8 cellular contexts compared by ENCODE assay signal in genomic region chr5:72452515-72453259, GRCh38. TPM values are rescaled to one million over a fixed set of nuclear protein-coding genes. Genes with fewer than 3 reads are reported as not detected.
DNase-seq lines count a peak whose midpoint lies in the region; ATAC-seq and TF ChIP-seq lines count a peak whose summit lies in the region.

No MANE protein-coding gene starts in this region.

- in situ Hi-C loops in astrocyte of the cerebellum (cut with HindIII; ENCODE audit: low sequenced_read_pairs): no loop called here

- intact Hi-C loops in HCT116 (cut with micrococcal nuclease): no loop called here

- H3K4me1 ChIP-seq in HCT116 (ENCODE audit: control insufficient read depth in 1 of 2, insufficient read depth in 2 of 2, low read length in 2 of 2) (peaks cover 13 to 17% of the 10 kb centered on the region in 2 experiments), stomach smooth muscle (ENCODE audit: control insufficient read depth, insufficient read depth, low read length) (peaks cover 23% of the 10 kb centered on the region)

- H3K9me2 ChIP-seq in HCT116 (ENCODE audit: insufficient read depth): no peaks in the 10 kb centered on the region

- peak overlapping the region; percentile 86 for H2AFZ ChIP-seq in HCT116 (ENCODE audit: low read depth, low read length, poor library complexity, severe bottlenecking)

- RAD21 ChIA-PET in HCT116 (lab: Charles Lee; ENCODE audit: low non-redundant PET in 1 of 2, low total read pairs in 2 of 2, uncharacterized antibody in 2 of 2, unreplicated experiment in 2 of 2): no interaction called here

- H3K27me3 ChIP-seq in HCT116 (ENCODE audit: insufficient read depth, low read length): no peaks in the 10 kb centered on the region
- no peaks in the 10 kb centered on the region for H3K27me3 ChIP-seq in stomach smooth muscle (ENCODE audit: control insufficient read depth in 1 of 2, insufficient read depth in 2 of 2, low read length in 2 of 2)

- TF ChIP-seq CTCF in HCT116 (IDR thresholded peaks at IDR 0.05 in 2 of 3, conservative IDR thresholded peaks at IDR 0.05 in 1 of 3; ENCODE audit: borderline replicate concordance in 1 of 3, insufficient read depth in 1 of 3, low read depth in 2 of 3, low read length in 2 of 3) (no peak), astrocyte of the cerebellum (IDR thresholded peaks at IDR 0.05; ENCODE audit: low read depth, low read length, missing control alignments) (no peak)

- peak overlapping the region; percentile 70 for H3K4me2 ChIP-seq in HCT116 (ENCODE audit: low read length)

- no peak overlapping the region for H3K27ac Mint-ChIP-seq in T-helper 17 cell

- no peaks in the 10 kb centered on the region for H3K79me2 ChIP-seq in HCT116 (ENCODE audit: insufficient read depth, low read length)

- H3K36me3 ChIP-seq in HCT116 (ENCODE audit: control insufficient read depth in 1 of 2, insufficient read depth in 2 of 2, low read length in 2 of 2) (no peaks in the 10 kb centered on the region), stomach smooth muscle (ENCODE audit: control insufficient read depth in 2 of 2, insufficient read depth in 2 of 2, low read length in 2 of 2) (no peaks in the 10 kb centered on the region)

- DNase-seq in HCT116 (ENCODE audit: low read depth, low spot score) (peak; percentile 7), astrocyte of the cerebellum (ENCODE audit: low read depth) (peak; percentile 79), iPS-NIHi11 (ENCODE audit: low spot score) (peak; percentile 41), T-helper 17 cell (no peak), amniotic stem cell (lab: John Stamatoyannopoulos, UW) (no peak)

- H3K27me3 Mint-ChIP-seq in T-helper 17 cell: peaks cover 17% of the 10 kb centered on the region

- peak overlapping the region in 1 of 2 experiments; percentile 14; a peak in 1 of 4 replicates for H3K4me3 ChIP-seq in HCT116 (replicated peaks in 1 of 2; ENCODE audit: low read depth in 1 of 2, low read length in 2 of 2)
- H3K4me3 ChIP-seq in astrocyte of the cerebellum (ENCODE audit: low read depth, low read length): no peak overlapping the region
- H3K4me3 ChIP-seq in stomach smooth muscle (ENCODE audit: low read length in 2 of 2): peak overlapping the region in 1 of 2 donors; percentile 15

- H3K27ac ChIP-seq in HCT116 (ENCODE audit: low read depth, low read length) (no peak overlapping the region), stomach smooth muscle (ENCODE audit: low read length) (peak overlapping the region; percentile 66)

- H3K9me3 ChIP-seq in HCT116 (ENCODE audit: control insufficient read depth in 1 of 2, insufficient read depth in 1 of 2, low read depth in 1 of 2, low read length in 2 of 2): no peaks in the 10 kb centered on the region
- H3K9me3 ChIP-seq in stomach smooth muscle (ENCODE audit: control insufficient read depth in 2 of 2, low read length in 2 of 2): no peaks in the 10 kb centered on the region
- H3K9me3 ChIP-seq in T-helper 17 cell (ENCODE audit: control insufficient read depth, low read length, poor library complexity, severe bottlenecking): no peaks in the 10 kb centered on the region

- H3K36me3 Mint-ChIP-seq in T-helper 17 cell (ENCODE audit: low read depth): no peaks in the 10 kb centered on the region

- no peak overlapping the region for H3K9ac ChIP-seq in HCT116 (ENCODE audit: low read length)
- no peak overlapping the region for H3K9ac ChIP-seq in stomach smooth muscle (ENCODE audit: low read length in 2 of 2)

- POLR2A ChIA-PET in HCT116 (lab: Charles Lee): no interaction called here

- ATAC-seq in HCT116: peak; percentile 81
- ATAC-seq in T-helper 17 cell: no peak
- no peak for ATAC-seq in GM21529 (IDR thresholded peaks at IDR 0.05; ENCODE audit: unreplicated experiment)
- no peak for ATAC-seq in GM21423 (IDR thresholded peaks at IDR 0.05; ENCODE audit: unreplicated experiment)

- no peak for TF ChIP-seq RAD21 in HCT116 (IDR thresholded peaks at IDR 0.05; ENCODE audit: low read depth)

- TF ChIP-seq POLR2A in HCT116 (IDR thresholded peaks at IDR 0.05; ENCODE audit: borderline replicate concordance, extremely low read depth, insufficient read depth, insufficient read length): no peak

- no peak overlapping the region for H3K4me3 Mint-ChIP-seq in T-helper 17 cell

- no peaks in the 10 kb centered on the region for H4K20me1 ChIP-seq in HCT116 (ENCODE audit: insufficient read depth)

- H3K4me1 Mint-ChIP-seq in T-helper 17 cell: no peaks in the 10 kb centered on the region

- CTCF ChIA-PET in HCT116 (lab: Charles Lee): no interaction called here

- BruUV-seq in HCT116 (replicated peaks; lab: Mats Ljungman, UMichigan): no TSS peak

TF ChIP-seq in HCT116, 20 proteins besides CTCF, POLR2A, EP300 and RAD21:
- TF ChIP-seq POLR2AphosphoS5 (IDR thresholded peaks at IDR 0.05; ENCODE audit: low read depth, low read length) (no peak), FOSL1 (IDR thresholded peaks at IDR 0.05; ENCODE audit: low read depth) (peak; percentile 58), SP1 (IDR thresholded peaks at IDR 0.05; ENCODE audit: low read depth) (0 out of 2 replicates have a peak, but pooled peaks have one; percentile 21), CBX3 (IDR thresholded peaks at IDR 0.05; ENCODE audit: low read depth) (peak; percentile 57; the same call in 1 of the 2 replicates), JUND (IDR thresholded peaks at IDR 0.05) (peak; percentile 59), ZBTB33 (IDR thresholded peaks at IDR 0.05; ENCODE audit: extremely low read depth, insufficient replicate concordance, low read length) (no peak), TCF7L2 (IDR thresholded peaks at IDR 0.05; ENCODE audit: borderline replicate concordance, extremely low read depth, insufficient read depth, insufficient read length) (peak; percentile 26)

RNA-seq across cellular contexts. Expression of gene ZNF366, which starts 54.5 kb away (rescaled TPM):
- total RNA-seq in HCT116 (2021; ENCODE audit: unreplicated experiment): not detected
- 0.01 TPM in 1 of 2 replicates, not detected in the other for polyA plus RNA-seq in HCT116 (2012)
- under 1 TPM in 1 of 2 donors, not detected in 1; 0.39 TPM for total RNA-seq in T-helper 17 cell

Comparison
In these comparisons a context has a peak if more than half of its experiments do, and no peak if none do; other contexts are left out.
1. DNase-seq: peak in HCT116 (single experiment), astrocyte of the cerebellum (single experiment) and iPS-NIHi11 (single experiment); none in T-helper 17 cell (0 of 3) and amniotic stem cell (single experiment).